Comparison of ENCODE assay signal across 1 cellular context in the genomic region with DNA sequence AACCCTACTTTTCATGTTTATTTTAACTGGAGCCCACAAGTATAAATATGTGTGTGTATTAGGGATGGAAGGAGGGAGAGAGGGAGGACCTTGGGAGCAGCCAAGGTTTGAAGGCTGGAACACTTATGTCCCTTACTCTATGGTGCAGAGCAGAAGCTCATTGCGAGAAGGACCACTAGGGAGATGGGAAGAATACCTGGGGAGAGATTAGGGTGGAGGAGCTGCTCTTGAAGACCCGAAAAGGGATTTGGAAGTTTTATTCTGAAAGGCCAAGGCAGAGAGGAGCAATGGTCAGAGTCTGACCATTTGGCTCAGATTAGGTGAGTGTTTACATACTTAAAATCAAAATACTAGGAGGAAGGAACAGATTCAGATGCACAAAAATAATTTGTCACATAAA.
TF ChIP-seq lines count a peak whose summit lies in the region.

No MANE protein-coding gene starts in this region.

TF ChIP-seq in K562, 482 proteins besides CTCF, POLR2A, EP300 and RAD21:
- TF ChIP-seq ZNF121 (CRISPR knock-in tag; conservative IDR thresholded peaks at IDR 0.05), result no peak
- TF ChIP-seq ETS2 (tag; IDR thresholded peaks at IDR 0.05; ENCODE audit: borderline replicate concordance, poor library complexity, severe bottlenecking), result no peak
- no peak for TF ChIP-seq ZBTB8A (IDR thresholded peaks at IDR 0.05; ENCODE audit: partially characterized antibody)
- TF ChIP-seq FOXM1 (IDR thresholded peaks at IDR 0.05; ENCODE audit: low read depth), result no peak
- TF ChIP-seq FOXM1 (CRISPR knock-in tag; IDR thresholded peaks at IDR 0.05; ENCODE audit: low read depth), result no peak
- no peak for TF ChIP-seq ZC3H11A (IDR thresholded peaks at IDR 0.05; ENCODE audit: low read depth, low read length)
- no peak for TF ChIP-seq MAFF (IDR thresholded peaks at IDR 0.05; ENCODE audit: low read length)
- no peak for TF ChIP-seq GTF2F1 (IDR thresholded peaks at IDR 0.05; ENCODE audit: low read depth, low read length)
- TF ChIP-seq ERF (CRISPR knock-in tag; IDR thresholded peaks at IDR 0.05), result no peak
- TF ChIP-seq POLR2G (IDR thresholded peaks at IDR 0.05; ENCODE audit: low read depth, low read length), result no peak
- no peak for TF ChIP-seq RBFOX2 (IDR thresholded peaks at IDR 0.05; ENCODE audit: low read depth, low read length)
- TF ChIP-seq WHSC1 (IDR thresholded peaks at IDR 0.05; ENCODE audit: low read length), result no peak
- TF ChIP-seq RNF219 (CRISPR knock-in tag; IDR thresholded peaks at IDR 0.05), result no peak
- TF ChIP-seq RNF2 (IDR thresholded peaks at IDR 0.05), result no peak
- no peak for TF ChIP-seq CTCFL (IDR thresholded peaks at IDR 0.05; ENCODE audit: borderline replicate concordance, insufficient read depth, low read depth, low read length, poor library complexity, severe bottlenecking)
- TF ChIP-seq MAFK (IDR thresholded peaks at IDR 0.05; ENCODE audit: low read length), result no peak
